9 cellular contexts compared by ENCODE assay signal in genomic region chr18:58231930-58232329, GRCh38.
DNase-seq lines count a peak whose midpoint lies in the region; ATAC-seq, FAIRE-seq and TF ChIP-seq lines count a peak whose summit lies in the region.
"Had no signal": no experiment of that assay in that cellular context is flagged by ENCODE, and none has a peak within 500 bp of the region (broad histone marks: within the 10 kb centered on the region; RNA-seq: fewer than 3 reads in every experiment).

No MANE protein-coding gene starts in this region.

- H3K9me3 ChIP-seq in BE2C (no peaks in the 10 kb centered on the region), HEK293 (ENCODE audit: control insufficient read depth, insufficient read depth, low read depth, low read length) (no peaks in the 10 kb centered on the region), astrocyte (ENCODE audit: insufficient read depth, low read depth, low read length) (no peaks in the 10 kb centered on the region), left lung (no peaks in the 10 kb centered on the region)

- H3K27ac ChIP-seq in HEK293 (ENCODE audit: extremely low read depth, low read depth, low read length) (no peak overlapping the region), astrocyte (ENCODE audit: low read depth, low read length) (no peak overlapping the region), left lung (peak overlapping the region in 1 of 2 donors; percentile 41)

- no peak overlapping the region for H3K9ac ChIP-seq in astrocyte (ENCODE audit: low read length)

- no peaks in the 10 kb centered on the region for H3K36me3 ChIP-seq in BE2C
- H3K36me3 ChIP-seq in HEK293 (ENCODE audit: control insufficient read depth in 2 of 2, insufficient read depth in 1 of 2, low read length in 2 of 2) = no peaks in the 10 kb centered on the region; a peak in 1 of 3 replicates
- peaks cover 3% of the 10 kb centered on the region for H3K36me3 ChIP-seq in astrocyte (ENCODE audit: insufficient read depth, low read length)
- H3K36me3 ChIP-seq in left lung = no peaks in the 10 kb centered on the region

- FAIRE-seq in astrocyte (lab: Jason Lieb, UNC) = no peak
- FAIRE-seq: G401.6 had no signal

- H3K27me3 Mint-ChIP-seq in astrocyte (ENCODE audit: low read depth, unreplicated experiment) (no peaks in the 10 kb centered on the region), CD14-positive monocyte (ENCODE audit: low read depth in 3 of 3) (peaks cover 9 to 14% (median 13%) of the 10 kb centered on the region in 3 donors)

- POLR2A ChIA-PET in HEK293 (lab: Yijun Ruan, JAX) = no interaction called here

- no peak overlapping the region for H3K4me2 ChIP-seq in astrocyte (ENCODE audit: low read length)

- no peaks in the 10 kb centered on the region for H3K4me1 ChIP-seq in BE2C
- peaks cover 18% of the 10 kb centered on the region for H3K4me1 ChIP-seq in HEK293 (ENCODE audit: control insufficient read depth, insufficient read depth, low read length)
- H3K4me1 ChIP-seq in astrocyte (ENCODE audit: insufficient read depth, low read length) = peaks cover 8% of the 10 kb centered on the region
- peaks cover 13 to 26% of the 10 kb centered on the region in 2 donors for H3K4me1 ChIP-seq in left lung

- peaks cover 87% of the 10 kb centered on the region for H3K79me2 ChIP-seq in astrocyte (ENCODE audit: insufficient read depth, low read length)

- H3K4me3 Mint-ChIP-seq in astrocyte (ENCODE audit: unreplicated experiment) (no peak overlapping the region), CD14-positive monocyte (no peak overlapping the region)

- peaks cover 85% of the 10 kb centered on the region for H4K20me1 ChIP-seq in astrocyte (ENCODE audit: insufficient read depth, low read length)

- no peaks in the 10 kb centered on the region for H3K27me3 ChIP-seq in BE2C
- H3K27me3 ChIP-seq in astrocyte (ENCODE audit: insufficient read depth, low read length) = no peaks in the 10 kb centered on the region
- no peaks in the 10 kb centered on the region for H3K27me3 ChIP-seq in left lung

- H3K27ac Mint-ChIP-seq in astrocyte (ENCODE audit: unreplicated experiment) (no peak overlapping the region), CD14-positive monocyte (no peak overlapping the region)

- TF ChIP-seq CTCF in BE2C (IDR thresholded peaks at IDR 0.05; ENCODE audit: low read depth, low read length) = peak; percentile 19; the same call in 1 of the 2 replicates
- no peak for TF ChIP-seq CTCF in HEK293 (tag by site-specific recombination; IDR thresholded peaks at IDR 0.05)
- TF ChIP-seq CTCF in astrocyte (IDR thresholded peaks at IDR 0.05; ENCODE audit: insufficient read depth, low read depth, low read length) = peak; percentile 16
- no peak for TF ChIP-seq CTCF in left lung (IDR thresholded peaks at IDR 0.05)
- TF ChIP-seq CTCF in CD14-positive monocyte (IDR thresholded peaks at IDR 0.05) = no peak

- peaks cover 9% of the 10 kb centered on the region for H3K36me3 Mint-ChIP-seq in astrocyte (ENCODE audit: low read depth, unreplicated experiment)
- no peaks in the 10 kb centered on the region for H3K36me3 Mint-ChIP-seq in CD14-positive monocyte

- CTCF ChIA-PET in HEK293 (lab: Yijun Ruan, JAX) = interaction anchor here (0.5 to 1.4 kb wide), 2 partner anchors 36 to 98 kb away, joined by 3 read pairs; no protein-coding TSS in a partner anchor

- ATAC-seq in left lung (peak; percentile 80), HG03457 (IDR thresholded peaks at IDR 0.05; ENCODE audit: unreplicated experiment) (no peak), GM19463 (IDR thresholded peaks at IDR 0.05; ENCODE audit: unreplicated experiment) (no peak)

- peaks cover 51% of the 10 kb centered on the region for H3K4me1 Mint-ChIP-seq in astrocyte (ENCODE audit: low read depth, unreplicated experiment)
- H3K4me1 Mint-ChIP-seq in CD14-positive monocyte = peaks cover 2% of the 10 kb centered on the region

- intact Hi-C loops in left lung (cut with DNase I) (no loop called here), CD14-positive monocyte (cut with micrococcal nuclease) (no loop called here)

- DNase-seq in BE2C = no peak
- DNase-seq in astrocyte (ENCODE audit: low read depth) = no peak
- no peak for DNase-seq in left lung
- no peak for DNase-seq in stimulated activated CD4-positive, alpha-beta T cell treated with anti-CD3 and anti-CD28 coated beads, Interleukin-2, amount 100 ng/mL, for 24 hours
- no peak for DNase-seq in CD14-positive monocyte (ENCODE audit: low spot score)

- H3K9me3 Mint-ChIP-seq in astrocyte (ENCODE audit: unreplicated experiment) = no peaks in the 10 kb centered on the region
- peaks cover 0 to 2% (median 0%) of the 10 kb centered on the region in 7 donors for H3K9me3 Mint-ChIP-seq in CD14-positive monocyte

- no peak overlapping the region for H2AFZ ChIP-seq in astrocyte (ENCODE audit: low read depth, low read length)

- H3K4me3 ChIP-seq in BE2C (ENCODE audit: low read depth, low read length) (no peak overlapping the region), HEK293 (ENCODE audit: low read depth, low read length) (no peak overlapping the region), astrocyte (ENCODE audit: insufficient read depth, low read depth, low read length) (no peak overlapping the region), left lung (no peak overlapping the region)

TF ChIP-seq in HEK293, 187 proteins besides CTCF, POLR2A, EP300 and RAD21:
- TF ChIP-seq ZNF555 (tag by site-specific recombination; conservative IDR thresholded peaks at IDR 0.05) (no peak), ZNF654 (tag by site-specific recombination; IDR thresholded peaks at IDR 0.05; ENCODE audit: low read depth) (peak; percentile 14; the same call in 1 of the 2 replicates), ZNF175 (tag by site-specific recombination; IDR thresholded peaks at IDR 0.05) (no peak), ZNF561 (tag by site-specific recombination; IDR thresholded peaks at IDR 0.05; ENCODE audit: borderline replicate concordance) (no peak), ZNF670 (tag by site-specific recombination; IDR thresholded peaks at IDR 0.05; ENCODE audit: low read depth) (no peak)
TF ChIP-seq in HEK293: peak in this region for 1.

Comparison
In these comparisons a context has a peak if more than half of its experiments do, and no peak if none do; other contexts are left out.
1. CTCF ChIP-seq: peak in BE2C (single experiment) and astrocyte (single experiment); none in HEK293 (single experiment), left lung (0 of 2) and CD14-positive monocyte (single experiment).